Comparison of ENCODE assay signal across 10 cellular contexts in genomic region chr1:167438171-167439138, GRCh38.
DNase-seq lines count a peak whose midpoint lies in the region; ATAC-seq, FAIRE-seq and TF ChIP-seq lines count a peak whose summit lies in the region.
"Had no signal": no experiment of that assay in that cellular context is flagged by ENCODE, and none has a peak within 500 bp of the region (broad histone marks: within the 10 kb centered on the region; RNA-seq: fewer than 3 reads in every experiment).

No MANE protein-coding gene starts in this region.

- POLR2A ChIA-PET in A673 (lab: Charles Lee; ENCODE audit: low non-redundant PET) = no interaction called here
- POLR2A ChIA-PET in RWPE1 (lab: Yijun Ruan, JAX; ENCODE audit: low non-redundant PET) = no interaction called here

- H3K36me3 ChIP-seq in A673 (ENCODE audit: insufficient read depth, low read length, poor library complexity, severe bottlenecking) = no peaks in the 10 kb centered on the region

- DNase-seq in A673 (ENCODE audit: low spot score) (no peak), GM12864 (ENCODE audit: low read depth) (no peak), immature natural killer cell (peak; percentile 62 to 71 (median 70)), frontal cortex (ENCODE audit: low spot score in 2 of 2) (no peak), RWPE1 (ENCODE audit: low spot score) (no peak), GM19239 (ENCODE audit: insufficient read length, low spot score) (no peak)
- DNase-seq in activated T-cell treated with anti-CD3 and anti-CD28 coated beads, Interleukin-2, amount 50 U/mL, for 4 hours = no peak
- DNase-seq: HCEC 1CT had no signal

- H3K36me3 Mint-ChIP-seq in activated T-cell treated with anti-CD3 and anti-CD28 coated beads, Interleukin-2, amount 50 U/mL, for 4 hours (ENCODE audit: insufficient read depth) = peaks cover 29% of the 10 kb centered on the region
- H3K36me3 Mint-ChIP-seq in immature natural killer cell = peaks cover 40 to 81% (median 52%) of the 10 kb centered on the region in 3 donors

- peak overlapping the region; percentile 29 for H3K4me3 Mint-ChIP-seq in activated T-cell treated with anti-CD3 and anti-CD28 coated beads, Interleukin-2, amount 50 U/mL, for 4 hours
- H3K4me3 Mint-ChIP-seq in immature natural killer cell = peak overlapping the region; percentile 64 to 84 (median 83)

- no peaks in the 10 kb centered on the region for H3K27me3 ChIP-seq in A673 (replicated peaks; ENCODE audit: insufficient read depth, low read depth, low read length, poor library complexity)

- H3K9me3 ChIP-seq in A673 (ENCODE audit: low read depth, low read length, poor library complexity, severe bottlenecking) = no peaks in the 10 kb centered on the region

- H3K27ac ChIP-seq in A673 (ENCODE audit: low read depth, low read length, poor library complexity, severe bottlenecking) (no peak overlapping the region), RWPE1 (no peak overlapping the region)
- H3K27ac ChIP-seq: epithelial cell of prostate had no signal

- peaks cover 75% of the 10 kb centered on the region for H3K4me1 Mint-ChIP-seq in activated T-cell treated with anti-CD3 and anti-CD28 coated beads, Interleukin-2, amount 50 U/mL, for 4 hours (ENCODE audit: low read depth)
- peaks cover 94 to 97% of the 10 kb centered on the region in 2 donors for H3K4me1 Mint-ChIP-seq in immature natural killer cell

- H3K9me3 Mint-ChIP-seq in activated T-cell treated with anti-CD3 and anti-CD28 coated beads, Interleukin-2, amount 50 U/mL, for 4 hours = no peaks in the 10 kb centered on the region
- H3K9me3 Mint-ChIP-seq in immature natural killer cell = no peaks in the 10 kb centered on the region

- no TSS peak for BruUV-seq in A673 (replicated peaks; lab: Mats Ljungman, UMichigan)

- FAIRE-seq in frontal cortex (lab: Jason Lieb, UNC) = no peak
- no peak for FAIRE-seq in GM19239 (lab: Jason Lieb, UNC)

- H3K27me3 Mint-ChIP-seq in activated T-cell treated with anti-CD3 and anti-CD28 coated beads, Interleukin-2, amount 50 U/mL, for 4 hours (ENCODE audit: low read depth) = no peaks in the 10 kb centered on the region
- H3K27me3 Mint-ChIP-seq in immature natural killer cell (ENCODE audit: low read depth in 3 of 3) = peaks cover 37 to 91% (median 85%) of the 10 kb centered on the region in 3 donors

- peaks cover 3% of the 10 kb centered on the region for H3K4me1 ChIP-seq in A673 (ENCODE audit: insufficient read depth, low read length, poor library complexity, severe bottlenecking)

- CTCF ChIA-PET in A673 (lab: Charles Lee) = interaction anchor here (0.6 to 1.2 kb wide), 5 partner anchors 171 to 493 kb away, joined by 3 to 9 read pairs (median 3); no protein-coding TSS in a partner anchor
- CTCF ChIA-PET in RWPE1 (lab: Yijun Ruan, JAX) = interaction anchor here (0.6 to 1.1 kb wide), 4 partner anchors 15 to 296 kb away, joined by 3 to 5 read pairs (median 4); no protein-coding TSS in a partner anchor

- H3K4me3 ChIP-seq in A673 (ENCODE audit: low read depth, low read length, poor library complexity, severe bottlenecking) (peak overlapping the region; percentile 38), GM12864 (ENCODE audit: low read depth, low read length) (peak overlapping the region; percentile 63)

- TF ChIP-seq CTCF in A673 (conservative IDR thresholded peaks at IDR 0.05; ENCODE audit: low read depth, low read length) (no peak), GM12864 (IDR thresholded peaks at IDR 0.05; ENCODE audit: low read depth, low read length, missing control alignments) (no peak), RWPE1 (conservative IDR thresholded peaks at IDR 0.05; ENCODE audit: low read depth) (no peak)

- peak overlapping the region; percentile 92 to 99 (median 97) for H3K27ac Mint-ChIP-seq in immature natural killer cell

- intact Hi-C loops in A673 (cut with micrococcal nuclease; ENCODE audit: unreplicated experiment) = no loop called here

- no peak for ATAC-seq in activated T-cell treated with anti-CD3 and anti-CD28 coated beads, Interleukin-2, amount 50 U/mL, for 4 hours
- ATAC-seq in HG03442 (IDR thresholded peaks at IDR 0.05; ENCODE audit: unreplicated experiment) = no peak

Comparison
In these comparisons a context has a peak if more than half of its experiments do, and no peak if none do; other contexts are left out.
1. DNase-seq: peak in immature natural killer cell (3 of 3); none in A673 (single experiment), GM12864 (single experiment), activated T-cell treated with anti-CD3 and anti-CD28 coated beads, Interleukin-2, amount 50 U/mL, for 4 hours (single experiment), frontal cortex (0 of 2), RWPE1 (single experiment) and GM19239 (single experiment).